In genomic region chr6:34301408-34301807, GRCh38 we compare ENCODE assay signal across 12 cellular contexts. TPM values are rescaled to one million over a fixed set of nuclear protein-coding genes. Genes with fewer than 3 reads are reported as not detected.
DNase-seq lines count a peak whose midpoint lies in the region; ATAC-seq and TF ChIP-seq lines count a peak whose summit lies in the region.
"Had no signal": no experiment of that assay in that cellular context is flagged by ENCODE, and none has a peak within 500 bp of the region (broad histone marks: within the 10 kb centered on the region; RNA-seq: fewer than 3 reads in every experiment).

No MANE protein-coding gene starts in this region.

- no peaks in the 10 kb centered on the region for H3K36me3 ChIP-seq in SJCRH30

- H3K4me3 ChIP-seq in SJCRH30: no peak overlapping the region
- no peak overlapping the region for H3K4me3 ChIP-seq in fibroblast of villous mesenchyme (ENCODE audit: low read depth, low read length)

- no peaks in the 10 kb centered on the region for H3K27me3 ChIP-seq in SJCRH30

- H3K36me3 Mint-ChIP-seq in activated naive CD4-positive, alpha-beta T cell treated with anti-CD3 and anti-CD28 coated beads, Interleukin-2, amount 50 U/mL, for 72 hours: no peaks in the 10 kb centered on the region

- H3K27ac Mint-ChIP-seq in activated naive CD4-positive, alpha-beta T cell treated with anti-CD3 and anti-CD28 coated beads, Interleukin-2, amount 50 U/mL, for 72 hours: no peak overlapping the region
- H3K27ac Mint-ChIP-seq: endodermal cell had no signal

- no peaks in the 10 kb centered on the region for H3K9me3 Mint-ChIP-seq in activated naive CD4-positive, alpha-beta T cell treated with anti-CD3 and anti-CD28 coated beads, Interleukin-2, amount 50 U/mL, for 72 hours
- H3K9me3 Mint-ChIP-seq: activated T-cell treated with anti-CD3 and anti-CD28 coated beads, Interleukin-2, amount 50 U/mL, for 72 hours; endodermal cell had no signal

- H3K9me3 ChIP-seq in SJCRH30 (replicated peaks): no peaks in the 10 kb centered on the region
- H3K9me3 ChIP-seq: Caco-2 had no signal

- peaks cover 10% of the 10 kb centered on the region for H3K4me1 ChIP-seq in SJCRH30

- H3K27ac ChIP-seq in SJCRH30: no peak overlapping the region

- no peak for ATAC-seq in activated naive CD4-positive, alpha-beta T cell treated with anti-CD3 and anti-CD28 coated beads, Interleukin-2, amount 50 U/mL, for 72 hours
- ATAC-seq: activated T-cell treated with anti-CD3 and anti-CD28 coated beads, Interleukin-2, amount 50 U/mL, for 72 hours had no signal

- TF ChIP-seq CTCF in fibroblast of villous mesenchyme (IDR thresholded peaks at IDR 0.05; ENCODE audit: insufficient read depth, low read depth, low read length): no peak

- DNase-seq in D341Med (ENCODE audit: low spot score) (peak; percentile 51), SJCRH30 (peak; percentile 74 to 82), fibroblast of villous mesenchyme (ENCODE audit: low read depth) (peak; percentile 89), non-pigmented ciliary epithelial cell (ENCODE audit: low read depth) (peak; percentile 38), SW 1271 (lab: John Stamatoyannopoulos, UW) (no peak), NCI-H1417 treated with DMSO at 0.1 percent for 48 hours (lab: John Stamatoyannopoulos, UW) (no peak), UCSD-AML1 (lab: John Stamatoyannopoulos, UW; ENCODE audit: unreplicated experiment) (no peak)
- no peak for DNase-seq in activated naive CD4-positive, alpha-beta T cell treated with anti-CD3 and anti-CD28 coated beads, Interleukin-2, amount 50 U/mL, for 72 hours (ENCODE audit: low spot score in 2 of 2)
- DNase-seq: activated T-cell treated with anti-CD3 and anti-CD28 coated beads, Interleukin-2, amount 50 U/mL, for 72 hours; Caco-2; endodermal cell; kidney had no signal

RNA-seq across cellular contexts. Expression of gene SMIM29, which starts 52.6 kb away (rescaled TPM):
- 3.1 and 3.2 TPM in 2 replicates for total RNA-seq in SJCRH30 (2014; rRNA removed; shearing (Covaris generic))
- total RNA-seq in fibroblast of villous mesenchyme: 22.5 and 30.9 TPM in 2 replicates
- total RNA-seq in activated naive CD4-positive, alpha-beta T cell treated with anti-CD3 and anti-CD28 coated beads, Interleukin-2, amount 50 U/mL, for 72 hours: 10 to 100 TPM; 12.8 to 25.1 TPM

Comparison
In these comparisons a context has a peak if more than half of its experiments do, and no peak if none do; other contexts are left out.
1. DNase-seq: peak in D341Med (single experiment), SJCRH30 (2 of 2), fibroblast of villous mesenchyme (single experiment) and non-pigmented ciliary epithelial cell (single experiment); none in SW 1271 (0 of 2), activated naive CD4-positive, alpha-beta T cell treated with anti-CD3 and anti-CD28 coated beads, Interleukin-2, amount 50 U/mL, for 72 hours (0 of 2), NCI-H1417 treated with DMSO at 0.1 percent for 48 hours (single experiment) and UCSD-AML1 (single experiment).